Comparison of ENCODE assay signal across 1 cellular context in the genomic region with DNA sequence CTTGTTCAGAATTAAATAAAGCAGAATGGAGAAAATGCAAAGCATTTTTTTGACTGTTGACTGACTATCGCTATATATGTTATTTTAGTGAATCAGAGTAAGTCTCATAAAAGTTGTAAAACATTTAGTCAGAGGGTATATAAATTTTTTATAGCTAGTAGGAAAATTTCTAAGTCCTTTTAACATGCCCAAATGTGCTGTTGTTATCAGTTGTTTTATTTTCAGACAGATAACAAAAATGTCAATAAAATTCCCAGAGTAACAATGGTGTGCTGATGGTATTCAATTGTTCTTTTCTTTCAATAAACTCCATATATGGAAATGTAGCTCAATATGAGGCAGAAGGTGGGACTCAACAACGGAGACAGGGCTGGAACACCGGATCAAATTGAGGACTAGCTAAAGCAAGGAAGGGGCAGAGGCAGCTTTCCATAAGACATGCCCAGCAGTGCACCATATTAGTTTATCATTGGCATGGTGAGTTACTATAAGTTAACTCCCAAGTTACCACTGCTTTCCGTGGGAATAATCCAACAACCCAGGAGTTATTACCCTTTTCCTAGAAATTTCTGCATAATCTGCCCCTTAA.
TF ChIP-seq lines count a peak whose summit lies in the region.

No MANE protein-coding gene starts in this region.

TF ChIP-seq in GM23338, 12 proteins besides CTCF, POLR2A, EP300 and RAD21 (continued from another document):
- TF ChIP-seq, protein P1, sequence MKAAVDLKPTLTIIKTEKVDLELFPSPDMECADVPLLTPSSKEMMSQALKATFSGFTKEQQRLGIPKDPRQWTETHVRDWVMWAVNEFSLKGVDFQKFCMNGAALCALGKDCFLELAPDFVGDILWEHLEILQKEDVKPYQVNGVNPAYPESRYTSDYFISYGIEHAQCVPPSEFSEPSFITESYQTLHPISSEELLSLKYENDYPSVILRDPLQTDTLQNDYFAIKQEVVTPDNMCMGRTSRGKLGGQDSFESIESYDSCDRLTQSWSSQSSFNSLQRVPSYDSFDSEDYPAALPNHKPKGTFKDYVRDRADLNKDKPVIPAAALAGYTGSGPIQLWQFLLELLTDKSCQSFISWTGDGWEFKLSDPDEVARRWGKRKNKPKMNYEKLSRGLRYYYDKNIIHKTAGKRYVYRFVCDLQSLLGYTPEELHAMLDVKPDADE (IDR thresholded peaks at IDR 0.05) = no peak
